ENCODE assay signal across 12 cellular contexts in the genomic region with DNA sequence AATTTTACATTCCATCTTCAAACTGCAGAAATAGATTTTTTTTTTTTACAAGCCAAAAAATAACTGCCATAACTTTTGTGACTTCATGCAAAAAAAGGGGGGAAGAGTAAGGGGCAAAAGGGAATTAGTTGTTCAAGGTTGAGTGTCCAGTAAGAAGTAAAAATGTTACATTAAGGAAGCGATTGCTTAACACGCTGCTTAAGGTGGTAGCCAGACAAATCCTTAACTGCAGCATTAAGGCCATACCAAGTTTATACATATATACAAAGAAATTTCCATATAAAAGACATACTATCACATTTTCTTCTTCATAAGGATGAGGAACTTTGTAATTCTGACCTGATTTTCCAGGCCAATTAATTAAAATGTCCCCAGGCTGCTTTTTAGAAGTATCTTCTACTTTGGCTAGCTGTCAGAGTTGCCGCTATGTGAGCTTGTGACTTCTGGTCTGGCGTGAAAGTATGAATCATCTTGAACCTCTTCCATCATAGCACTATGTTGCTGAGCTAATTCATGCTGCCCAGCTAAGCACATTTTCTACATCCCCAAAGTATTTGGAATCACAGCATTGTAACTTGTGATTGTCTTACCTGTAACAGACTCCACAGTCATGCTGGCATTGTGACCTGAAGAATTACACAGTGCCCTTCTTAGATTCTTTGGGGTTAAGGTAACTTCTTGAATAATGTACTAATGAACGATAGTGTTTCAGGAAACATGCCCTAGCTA. TPM values are rescaled to one million over a fixed set of nuclear protein-coding genes. Genes with fewer than 3 reads are reported as not detected.
DNase-seq lines count a peak whose midpoint lies in the region; ATAC-seq and TF ChIP-seq lines count a peak whose summit lies in the region.
"Had no signal": no experiment of that assay in that cellular context is flagged by ENCODE, and none has a peak within 500 bp of the region (broad histone marks: within the 10 kb centered on the region; RNA-seq: fewer than 3 reads in every experiment).

No MANE protein-coding gene starts in this region.

- H3K4me3 Mint-ChIP-seq in activated naive CD4-positive, alpha-beta T cell treated with anti-CD3 and anti-CD28 coated beads, Interleukin-2, amount 50 U/mL, for 24 hours: no peak overlapping the region
- no peak overlapping the region for H3K4me3 Mint-ChIP-seq in MCF 10A (ENCODE audit: unreplicated experiment)
- H3K4me3 Mint-ChIP-seq: naive B cell had no signal

- WGBS in heart right ventricle, 2 donors: 65 to 70% methylated on average over 5 of the region's 5 CpGs
- 63 to 64% methylated on average over 5 of the region's 5 CpGs for WGBS in aorta, 2 donors

- H3K36me3 ChIP-seq in heart right ventricle: peaks cover 0 to 88% (median 0%) of the 10 kb centered on the region in 9 donors
- H3K36me3 ChIP-seq in aorta (ENCODE audit: control insufficient read depth in 1 of 2, insufficient read depth in 2 of 2, low read length in 1 of 2): peaks cover 0 to 3% of the 10 kb centered on the region in 2 donors

- peak overlapping the region; percentile 68 for H3K27ac Mint-ChIP-seq in activated naive CD4-positive, alpha-beta T cell treated with anti-CD3 and anti-CD28 coated beads, Interleukin-2, amount 50 U/mL, for 24 hours
- H3K27ac Mint-ChIP-seq in MCF 10A (ENCODE audit: low read depth, unreplicated experiment): peak overlapping the region; percentile 58
- H3K27ac Mint-ChIP-seq: activated T-helper 2 cell treated with anti-CD3 and anti-CD28 coated beads, Interferon-gamma antibody, Interleukin-2, Interleukin-4, amounts not matched to agents 10 μg/mL and 5 μg/mL and 100 μg/mL, durations not matched to agents 14 hours and 24 hours and 36 hours had no signal

- no peaks in the 10 kb centered on the region for H3K9me3 ChIP-seq in heart right ventricle
- no peaks in the 10 kb centered on the region for H3K9me3 ChIP-seq in aorta (ENCODE audit: control insufficient read depth, low read length)
- H3K9me3 ChIP-seq: upper lobe of left lung had no signal

- peaks cover 0 to 44% (median 28%) of the 10 kb centered on the region in 9 donors for H3K4me1 ChIP-seq in heart right ventricle
- peaks cover 0 to 10% of the 10 kb centered on the region in 2 donors for H3K4me1 ChIP-seq in aorta (ENCODE audit: control insufficient read depth in 1 of 2, insufficient read depth in 2 of 2, low read length in 2 of 2)

- BruUV-seq in MCF 10A (replicated peaks; lab: Mats Ljungman, UMichigan): no TSS peak

- ATAC-seq in heart right ventricle: peak; percentile 79 to 92 (median 90)
- peak; percentile 80 for ATAC-seq in aorta (ENCODE audit: low FRiP score)
- no peak for ATAC-seq in GM21529 (IDR thresholded peaks at IDR 0.05; ENCODE audit: unreplicated experiment)

- intact Hi-C loops in MCF 10A (cut with micrococcal nuclease) (no loop called here), heart right ventricle (cut with DNase I) (loop anchor here in 1 of 10 donors (5.0 kb wide), 1 partner anchor 34 kb away; no protein-coding TSS in a partner anchor), aorta (cut with DNase I) (no loop called here)

- TF ChIP-seq CTCF in MCF 10A (IDR thresholded peaks at IDR 0.05; ENCODE audit: unreplicated experiment) (no peak), heart right ventricle (IDR thresholded peaks at IDR 0.05) (no peak), GM10266 (IDR thresholded peaks at IDR 0.05; ENCODE audit: control insufficient read depth, insufficient read depth, low read depth, missing control alignments) (no peak)

- CTCF ChIA-PET in MCF 10A (lab: Yijun Ruan, JAX): interaction anchor here (0.6 to 3.7 kb wide), 11 partner anchors 12 to 538 kb away, joined by 3 to 18 read pairs (median 3); no protein-coding TSS in a partner anchor

- H3K27me3 ChIP-seq in heart right ventricle: no peaks in the 10 kb centered on the region
- no peaks in the 10 kb centered on the region for H3K27me3 ChIP-seq in aorta (ENCODE audit: control insufficient read depth in 1 of 2, insufficient read depth in 2 of 2, low read length in 1 of 2)
- H3K27me3 ChIP-seq: upper lobe of left lung had no signal

- H3K27ac ChIP-seq in heart right ventricle (peak overlapping the region in 7 of 10 donors; percentile 18 to 66 (median 51)), aorta (ENCODE audit: low read depth in 1 of 2, low read length in 2 of 2) (no peak overlapping the region)
- H3K27ac ChIP-seq: upper lobe of left lung had no signal

- H3K36me3 Mint-ChIP-seq in activated naive CD4-positive, alpha-beta T cell treated with anti-CD3 and anti-CD28 coated beads, Interleukin-2, amount 50 U/mL, for 24 hours: peaks cover 40% of the 10 kb centered on the region
- H3K36me3 Mint-ChIP-seq in MCF 10A (ENCODE audit: insufficient read depth, unreplicated experiment): peaks cover 91% of the 10 kb centered on the region

- no peak for DNase-seq in activated naive CD4-positive, alpha-beta T cell treated with Interleukin-2 at 50 U/mL for 16 hours
- DNase-seq in MCF 10A (ENCODE audit: unreplicated experiment) (peak; percentile 57), heart right ventricle (peak in 1 of 2 donors; percentile 31), aorta (no peak), DMS79 (lab: John Stamatoyannopoulos, UW) (no peak), GM10266 (ENCODE audit: extremely low spot score) (no peak)
- DNase-seq: central memory CD4-positive, alpha-beta T cell; naive B cell; upper lobe of left lung had no signal

- no peaks in the 10 kb centered on the region for H3K9me3 Mint-ChIP-seq in activated naive CD4-positive, alpha-beta T cell treated with anti-CD3 and anti-CD28 coated beads, Interleukin-2, amount 50 U/mL, for 24 hours
- H3K9me3 Mint-ChIP-seq in MCF 10A (ENCODE audit: unreplicated experiment): no peaks in the 10 kb centered on the region

- POLR2A ChIA-PET in MCF 10A (lab: Yijun Ruan, JAX): interaction anchor here (0.6 to 4.3 kb wide), 6 partner anchors 11 to 1775 kb away, joined by 3 to 24 read pairs (median 4); partner anchors contain the start of gene G3BP1

- H3K4me1 Mint-ChIP-seq in activated naive CD4-positive, alpha-beta T cell treated with anti-CD3 and anti-CD28 coated beads, Interleukin-2, amount 50 U/mL, for 24 hours: peaks cover 39% of the 10 kb centered on the region
- peaks cover 44% of the 10 kb centered on the region for H3K4me1 Mint-ChIP-seq in MCF 10A (ENCODE audit: insufficient read depth, unreplicated experiment)
- H3K4me1 Mint-ChIP-seq: naive B cell had no signal

- no peaks in the 10 kb centered on the region for H3K27me3 Mint-ChIP-seq in activated naive CD4-positive, alpha-beta T cell treated with anti-CD3 and anti-CD28 coated beads, Interleukin-2, amount 50 U/mL, for 24 hours
- no peaks in the 10 kb centered on the region for H3K27me3 Mint-ChIP-seq in MCF 10A (ENCODE audit: insufficient read depth, unreplicated experiment)
- H3K27me3 Mint-ChIP-seq: naive B cell had no signal

- H3K4me3 ChIP-seq in heart right ventricle: no peak overlapping the region
- no peak overlapping the region for H3K4me3 ChIP-seq in aorta (ENCODE audit: low read length in 2 of 2)
- H3K4me3 ChIP-seq: upper lobe of left lung had no signal

RNA-seq across cellular contexts. Expression of gene G3BP1, which starts 40.0 kb away (rescaled TPM):
- 279 and 282 TPM in 2 replicates for total RNA-seq in MCF 10A (2022)
- total RNA-seq in heart right ventricle: 100 to 1,000 TPM in 9 of 10 donors, 10 to 100 TPM in 1; 91.8 to 132 (median 116) TPM
- 10 to 100 TPM; 10.6 to 16.6 TPM for polyA plus RNA-seq in heart right ventricle
- 100 to 1,000 TPM; 120 to 140 TPM for total RNA-seq in aorta
- polyA plus RNA-seq in aorta: 10 to 100 TPM; 18.7 to 19.0 TPM

RNA-seq across cellular contexts. Expression of gene ATOX1, which starts 53.3 kb away (rescaled TPM):
- total RNA-seq in MCF 10A (2022) (155 and 168 TPM in 2 replicates), heart right ventricle (10 to 100 TPM; 52.5 to 77.5 (median 65.8) TPM), aorta (10 to 100 TPM; 61.7 to 64.7 TPM)
- polyA plus RNA-seq in heart right ventricle (100 to 1,000 TPM in 1 of 2 donors, 10 to 100 TPM in 1; 82.5 to 125 TPM), aorta (100 to 1,000 TPM; 168 to 210 TPM)

Comparison
In these comparisons a context has a peak if more than half of its experiments do, and no peak if none do; other contexts are left out.
1. H3K27ac ChIP-seq: peak in heart right ventricle (7 of 10); none in aorta (0 of 2).